In the genomic region with DNA sequence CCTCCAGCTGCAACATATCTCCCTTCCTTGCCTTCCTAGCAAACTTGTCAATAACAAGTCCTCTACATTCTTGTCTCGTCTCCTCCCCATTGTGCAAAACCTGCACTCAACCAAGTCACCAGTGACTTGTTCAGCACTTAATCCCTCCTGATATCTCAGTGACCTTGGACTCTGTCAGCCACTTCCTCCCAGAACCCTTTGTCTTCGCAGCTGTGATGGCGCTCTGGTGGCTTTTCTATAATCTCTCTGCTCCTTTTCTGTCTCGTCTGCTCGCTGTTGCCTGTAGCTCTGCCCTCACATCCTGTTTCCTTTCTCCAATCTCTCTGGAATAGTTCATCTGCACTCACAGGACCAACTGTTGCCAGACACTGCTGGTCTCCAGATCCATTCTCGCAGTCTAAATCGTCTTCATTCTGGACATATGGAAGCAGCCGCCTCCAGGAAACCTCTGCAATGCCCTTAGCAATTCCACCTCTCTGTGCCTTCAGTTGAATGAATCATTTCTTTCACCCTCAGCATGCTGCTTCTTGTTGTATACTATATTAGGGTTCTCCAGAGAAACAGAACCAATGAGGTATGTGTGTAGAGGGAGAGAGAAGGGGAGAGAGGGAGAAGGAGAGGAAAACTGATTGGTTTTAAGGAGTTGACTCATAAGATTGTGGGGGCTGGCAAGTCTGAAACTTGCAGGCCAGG, we compare ENCODE assay signal across 1 cellular context.
TF ChIP-seq lines count a peak whose summit lies in the region.

No MANE protein-coding gene starts in this region.

TF ChIP-seq in H1, 55 proteins besides CTCF, POLR2A, EP300 and RAD21 (continued from another document):
- TF ChIP-seq, protein P1, sequence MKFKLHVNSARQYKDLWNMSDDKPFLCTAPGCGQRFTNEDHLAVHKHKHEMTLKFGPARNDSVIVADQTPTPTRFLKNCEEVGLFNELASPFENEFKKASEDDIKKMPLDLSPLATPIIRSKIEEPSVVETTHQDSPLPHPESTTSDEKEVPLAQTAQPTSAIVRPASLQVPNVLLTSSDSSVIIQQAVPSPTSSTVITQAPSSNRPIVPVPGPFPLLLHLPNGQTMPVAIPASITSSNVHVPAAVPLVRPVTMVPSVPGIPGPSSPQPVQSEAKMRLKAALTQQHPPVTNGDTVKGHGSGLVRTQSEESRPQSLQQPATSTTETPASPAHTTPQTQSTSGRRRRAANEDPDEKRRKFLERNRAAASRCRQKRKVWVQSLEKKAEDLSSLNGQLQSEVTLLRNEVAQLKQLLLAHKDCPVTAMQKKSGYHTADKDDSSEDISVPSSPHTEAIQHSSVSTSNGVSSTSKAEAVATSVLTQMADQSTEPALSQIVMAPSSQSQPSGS (IDR thresholded peaks at IDR 0.05; ENCODE audit: low read length), result no peak
- TF ChIP-seq KDM1A (IDR thresholded peaks at IDR 0.05; ENCODE audit: borderline replicate concordance, low read length) (no peak), JUN (IDR thresholded peaks at IDR 0.05; ENCODE audit: low read depth, low read length) (no peak), CREB1 (IDR thresholded peaks at IDR 0.05) (no peak), SP2 (IDR thresholded peaks at IDR 0.05; ENCODE audit: low read length) (no peak), SP1 (IDR thresholded peaks at IDR 0.05; ENCODE audit: low read depth, low read length) (no peak), CTBP2 (IDR thresholded peaks at IDR 0.05; ENCODE audit: borderline replicate concordance, insufficient read depth, insufficient read length, low read length) (no peak), SIN3A (conservative IDR thresholded peaks at IDR 0.05 in 1 of 2, IDR thresholded peaks at IDR 0.05 in 1 of 2; ENCODE audit: low read depth in 1 of 2, low read length in 2 of 2) (no peak), RBBP5 (IDR thresholded peaks at IDR 0.05; ENCODE audit: borderline replicate concordance, low read depth, low read length) (no peak), TCF12 (IDR thresholded peaks at IDR 0.05; ENCODE audit: low read depth, low read length) (no peak), CHD2 (IDR thresholded peaks at IDR 0.05; ENCODE audit: low read length) (no peak)
